1 cellular context compared by ENCODE assay signal in genomic region chr17:77473615-77474226, GRCh38.
TF ChIP-seq lines count a peak whose summit lies in the region.

No MANE protein-coding gene starts in this region.

TF ChIP-seq in HepG2, 621 proteins besides CTCF, POLR2A, EP300 and RAD21 (continued from another document):
- TF ChIP-seq NPAS2 (CRISPR knock-in tag; IDR thresholded peaks at IDR 0.05; ENCODE audit: borderline replicate concordance) (no peak), KLF11 (CRISPR knock-in tag; IDR thresholded peaks at IDR 0.05) (no peak), MED1 (CRISPR knock-in tag; IDR thresholded peaks at IDR 0.05) (no peak), PRDM10 (CRISPR knock-in tag; IDR thresholded peaks at IDR 0.05; ENCODE audit: low read depth) (no peak)
- TF ChIP-seq, protein P1, sequence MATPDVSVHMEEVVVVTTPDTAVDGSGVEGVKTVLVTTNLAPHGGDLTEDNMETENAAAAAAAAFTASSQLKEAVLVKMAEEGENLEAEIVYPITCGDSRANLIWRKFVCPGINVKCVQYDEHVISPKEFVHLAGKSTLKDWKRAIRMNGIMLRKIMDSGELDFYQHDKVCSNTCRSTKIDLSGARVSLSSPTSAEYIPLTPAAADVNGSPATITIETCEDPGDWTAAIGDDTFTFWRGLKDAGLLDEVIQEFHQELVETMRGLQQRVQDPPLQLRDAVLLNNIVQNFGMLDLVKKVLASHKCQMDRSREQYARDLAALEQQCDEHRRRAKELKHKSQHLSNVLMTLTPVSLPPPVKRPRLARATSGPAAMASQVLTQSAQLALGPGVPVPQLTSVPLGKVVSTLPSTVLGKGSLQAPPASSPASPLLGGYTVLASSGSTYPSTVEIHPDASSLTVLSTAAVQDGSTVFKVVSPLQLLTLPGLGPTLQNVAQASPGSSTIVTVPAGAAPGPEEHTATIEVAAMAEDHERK (CRISPR knock-in tag; IDR thresholded peaks at IDR 0.05; ENCODE audit: low read depth): no peak
